In the genomic region with DNA sequence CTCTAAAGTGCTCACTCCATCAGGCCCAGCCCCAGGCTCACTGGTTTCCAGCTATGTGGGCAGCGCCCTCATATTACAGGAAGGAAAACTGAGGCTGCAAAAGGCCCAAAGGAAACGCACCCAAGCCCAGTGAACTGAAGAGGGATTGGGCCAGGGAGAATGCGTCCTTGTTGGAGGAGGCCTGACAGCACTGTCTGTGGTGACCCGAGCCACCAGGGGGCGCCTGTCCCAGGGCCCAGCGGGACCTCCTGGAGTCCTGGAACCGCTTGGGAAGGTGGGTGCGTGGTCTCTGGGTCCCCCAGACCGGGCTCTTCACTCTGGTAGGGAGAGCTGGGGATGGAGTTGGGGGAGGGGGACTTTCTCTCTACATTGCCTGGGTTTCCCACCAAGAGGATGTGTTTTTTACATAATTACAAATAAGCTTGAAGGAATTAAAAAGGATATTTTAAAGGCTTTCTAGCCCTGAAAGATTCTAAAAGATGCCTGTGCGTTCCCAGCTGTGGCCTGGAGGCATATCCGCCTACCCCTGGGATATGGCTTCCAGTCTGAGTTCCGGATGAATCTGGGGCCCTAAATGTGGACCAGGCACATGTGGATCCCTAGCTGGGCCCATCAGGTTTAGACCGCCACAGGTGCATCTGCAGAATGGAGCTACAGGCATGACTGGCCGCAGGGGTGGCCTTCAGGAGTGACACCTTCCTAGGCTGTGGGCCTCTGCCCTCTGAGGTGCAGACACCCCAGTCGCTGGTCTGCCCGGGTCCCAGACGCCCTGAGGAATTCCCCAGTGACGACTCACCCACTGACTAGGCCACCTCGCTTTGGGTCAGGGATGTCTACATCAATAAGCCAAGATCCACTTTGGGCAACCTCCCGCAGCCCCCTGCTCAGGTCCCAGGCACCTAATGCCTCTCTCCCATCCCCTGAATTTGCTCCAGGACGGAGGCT, we compare ENCODE assay signal across 8 cellular contexts. TPM values are rescaled to one million over a fixed set of nuclear protein-coding genes. Genes with fewer than 3 reads are reported as not detected.
DNase-seq lines count a peak whose midpoint lies in the region; ATAC-seq and TF ChIP-seq lines count a peak whose summit lies in the region.

No MANE protein-coding gene starts in this region.

- peak overlapping the region in 1 of 7 donors; percentile 89 for H3K27ac Mint-ChIP-seq in CD14-positive monocyte

- H3K4me3 ChIP-seq in HAP-1 = no peak overlapping the region
- H3K4me3 ChIP-seq in lower leg skin (ENCODE audit: low read depth, poor library complexity, severe bottlenecking) = no peak overlapping the region

- H3K36me3 Mint-ChIP-seq in CD14-positive monocyte = peaks cover 59 to 84% of the 10 kb centered on the region in 2 donors

- no peaks in the 10 kb centered on the region for H3K4me1 ChIP-seq in HAP-1

- intact Hi-C loops in CD14-positive monocyte (cut with micrococcal nuclease) = loop anchor here (1.0 kb wide), 1 partner anchor 34 kb away; a partner anchor contains a TSS
- intact Hi-C loops in lower leg skin (cut with DNase I; ENCODE audit: low total_unique reads) = no loop called here

- H3K27me3 Mint-ChIP-seq in CD14-positive monocyte (ENCODE audit: low read depth in 3 of 3) = peaks cover 0 to 4% (median 2%) of the 10 kb centered on the region in 3 donors

- H3K9me3 Mint-ChIP-seq in CD14-positive monocyte = peaks cover 0 to 5% (median 0%) of the 10 kb centered on the region in 7 donors

- DNase-seq in CD14-positive monocyte (ENCODE audit: low spot score) = peak; percentile 74
- DNase-seq in HAP-1 (ENCODE audit: low spot score in 2 of 2) = peak; percentile 68 to 92
- DNase-seq in NCI-H345 treated with DMSO at 0.1 percent for 48 hours (lab: John Stamatoyannopoulos, UW; ENCODE audit: unreplicated experiment) = peak; percentile 8
- peak; percentile 71 to 80 for DNase-seq in activated CD4-positive, alpha-beta T cell treated with anti-CD3 and anti-CD28 coated beads, Interleukin-2, amount 50 U/mL, for 24 hours (ENCODE audit: low read depth in 1 of 2, low spot score in 1 of 2)
- DNase-seq in cortex of kidney (lab: John Stamatoyannopoulos, UW) = peak; percentile 18
- DNase-seq in lower leg skin (ENCODE audit: low spot score in 2 of 2) = peak; percentile 63 to 96
- peak; percentile 65 to 84 (median 70) for DNase-seq in stimulated activated CD4-positive, alpha-beta T cell treated with anti-CD3 and anti-CD28 coated beads, TNF-alpha, amount 100 ng/mL, for 24 hours (ENCODE audit: low read depth in 3 of 3)

- ATAC-seq in HG02642 (IDR thresholded peaks at IDR 0.05; ENCODE audit: poor library complexity, unreplicated experiment) = no peak

- peaks cover 60% of the 10 kb centered on the region for H3K4me1 Mint-ChIP-seq in CD14-positive monocyte

- H3K9me3 ChIP-seq in HAP-1 = no peaks in the 10 kb centered on the region

- H3K4me3 Mint-ChIP-seq in CD14-positive monocyte = peak overlapping the region; percentile 98 to 99

- in situ Hi-C loops in HAP-1 (cut with MboI; ENCODE audit: low sequenced_read_pairs) = no loop called here

- H3K36me3 ChIP-seq in HAP-1 (replicated peaks) = no peaks in the 10 kb centered on the region

- TF ChIP-seq POLR2A in lower leg skin (IDR thresholded peaks at IDR 0.05) = no peak

- WGBS in lower leg skin, 2 donors = 27 to 35% methylated on average over 14 to 20 of the region's 21 CpGs

- TF ChIP-seq CTCF in CD14-positive monocyte (IDR thresholded peaks at IDR 0.05) = peak; percentile 94
- peak in 1 of 3 donors; percentile 57 for TF ChIP-seq CTCF in lower leg skin (IDR thresholded peaks at IDR 0.05)

- no peaks in the 10 kb centered on the region for H3K27me3 ChIP-seq in HAP-1 (ENCODE audit: low read depth)

RNA-seq across cellular contexts. Expression of a gene that starts 4.2 kb away (rescaled TPM):
- polyA plus RNA-seq in CD14-positive monocyte = 100 to 1,000 TPM; 156 to 223 TPM
- total RNA-seq in lower leg skin = 10 to 100 TPM in 2 of 4 donors, 1 to 10 TPM in 2; 7.7 to 13.4 (median 10.6) TPM

RNA-seq across cellular contexts. Expression of a gene that starts 21.6 kb away (rescaled TPM):
- polyA plus RNA-seq in CD14-positive monocyte = under 1 TPM in 1 of 2 donors, not detected in 1; 0.03 TPM
- total RNA-seq in lower leg skin = not detected

RNA-seq across cellular contexts. Expression of a gene that starts 34.2 kb away (rescaled TPM):
- polyA plus RNA-seq in CD14-positive monocyte = 1 to 10 TPM; 4.8 to 5.9 TPM
- total RNA-seq in lower leg skin = 10 to 100 TPM; 22.9 to 59.2 (median 46.4) TPM

RNA-seq across cellular contexts. Expression of a gene that starts 52.1 kb away (rescaled TPM):
- 10 to 100 TPM; 89.5 to 97.4 TPM for polyA plus RNA-seq in CD14-positive monocyte
- total RNA-seq in lower leg skin = 100 to 1,000 TPM in 3 of 4 donors, 10 to 100 TPM in 1; 81.0 to 164 (median 118) TPM

Comparison
In these comparisons a context has a peak if more than half of its experiments do, and no peak if none do; other contexts are left out.
1. DNase-seq: peak in every context shown above with its lines; median percentile 80 in HAP-1; 80 in lower leg skin; 76 in activated CD4-positive, alpha-beta T cell treated with anti-CD3 and anti-CD28 coated beads, Interleukin-2, amount 50 U/mL, for 24 hours; 74 in CD14-positive monocyte; 70 in stimulated activated CD4-positive, alpha-beta T cell treated with anti-CD3 and anti-CD28 coated beads, TNF-alpha, amount 100 ng/mL, for 24 hours; 18 in cortex of kidney; 8 in NCI-H345 treated with DMSO at 0.1 percent for 48 hours.